In the genomic region with DNA sequence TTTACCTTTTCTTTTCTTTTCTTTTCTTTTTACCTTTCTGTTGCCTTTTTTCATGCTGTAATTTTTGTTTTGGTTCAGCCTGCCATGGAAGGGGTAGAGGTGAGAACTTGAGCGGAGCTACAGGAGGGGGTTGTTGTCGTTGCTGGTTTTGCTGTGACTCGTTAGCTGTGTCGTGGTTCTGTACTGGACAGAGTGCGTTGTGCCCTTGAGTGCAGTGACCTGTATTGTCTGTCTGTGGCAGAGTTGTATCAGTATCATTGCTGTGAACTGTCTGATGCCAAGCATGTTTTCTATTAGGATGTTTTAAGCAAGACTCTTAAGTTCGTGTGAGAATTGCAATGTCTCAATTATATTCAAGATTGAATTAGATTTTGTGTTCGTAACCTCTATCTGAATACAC, we compare ENCODE assay signal across 19 cellular contexts.
A peak's percentile ranks its signal among the peaks of the same experiment; 100 is the strongest.
DNase-seq lines count a peak whose midpoint lies in the region; ATAC-seq and TF ChIP-seq lines count a peak whose summit lies in the region.
"Had no signal": no experiment of that assay in that cellular context is flagged by ENCODE, and none has a peak within 500 bp of the region (broad histone marks: within the 10 kb centered on the region; RNA-seq: fewer than 3 reads in every experiment).

No MANE protein-coding gene starts in this region.

- TF ChIP-seq CTCF in GM23338 (conservative IDR thresholded peaks at IDR 0.05; ENCODE audit: low read depth in 2 of 2): no peak
- no peak for TF ChIP-seq CTCF in glutamatergic neuron (IDR thresholded peaks at IDR 0.05; ENCODE audit: partially characterized antibody, unreplicated experiment)
- TF ChIP-seq CTCF in neural crest cell (conservative IDR thresholded peaks at IDR 0.05): no peak
- TF ChIP-seq CTCF in SK-N-SH (IDR thresholded peaks at IDR 0.05): no peak
- TF ChIP-seq CTCF in upper lobe of right lung (IDR thresholded peaks at IDR 0.05): no peak

- no peak overlapping the region for H3K9ac ChIP-seq in SK-N-SH

- no peaks in the 10 kb centered on the region for H3K9me3 ChIP-seq in SK-N-SH
- H3K9me3 ChIP-seq in upper lobe of right lung: no peaks in the 10 kb centered on the region
- H3K9me3 ChIP-seq: Peyer's patch had no signal

- H3K36me3 Mint-ChIP-seq in GM23338 (ENCODE audit: low read depth) (peaks cover 46% of the 10 kb centered on the region), glutamatergic neuron (ENCODE audit: unreplicated experiment) (no peaks in the 10 kb centered on the region), neural crest cell (ENCODE audit: low read depth) (peaks cover 10% of the 10 kb centered on the region)

- H3K4me1 Mint-ChIP-seq in GM23338 (no peaks in the 10 kb centered on the region), glutamatergic neuron (ENCODE audit: low read depth, unreplicated experiment) (no peaks in the 10 kb centered on the region), neural crest cell (no peaks in the 10 kb centered on the region)
- H3K4me1 Mint-ChIP-seq: B cell had no signal

- CTCF ChIA-PET in SK-N-SH (lab: Yijun Ruan, JAX): interaction anchor here (1.0 to 1.6 kb wide), 3 partner anchors 11 to 525 kb away, joined by 3 to 5 read pairs (median 3); partner anchors contain the start of gene TRRAP

- H3K9me3 Mint-ChIP-seq in GM23338 (no peaks in the 10 kb centered on the region), glutamatergic neuron (ENCODE audit: unreplicated experiment) (peaks cover 2% of the 10 kb centered on the region), neural crest cell (no peaks in the 10 kb centered on the region)

- POLR2A ChIA-PET in SK-N-SH (lab: Yijun Ruan, JAX): no interaction called here

- H3F3A ChIP-seq in GM23338 (replicated peaks; ENCODE audit: low read depth): no peaks in the 10 kb centered on the region
- no peaks in the 10 kb centered on the region for H3F3A ChIP-seq in SK-N-SH (replicated peaks; ENCODE audit: insufficient read depth)

- ATAC-seq in Right ventricle myocardium superior (ENCODE audit: poor library complexity): peak; percentile 70
- no peak for ATAC-seq in GM23338
- no peak for ATAC-seq in upper lobe of right lung

- H3K4me2 ChIP-seq in GM23338 (no peak overlapping the region), SK-N-SH (no peak overlapping the region)

- H3K36me3 ChIP-seq in GM23338 (ENCODE audit: insufficient read depth): peaks cover 44% of the 10 kb centered on the region
- H3K36me3 ChIP-seq in SK-N-SH (replicated peaks in 1 of 2; ENCODE audit: control insufficient read depth in 1 of 2, insufficient read depth in 2 of 2, low read length in 1 of 2): peaks cover 82 to 85% of the 10 kb centered on the region in 2 experiments
- H3K36me3 ChIP-seq in upper lobe of right lung: peaks cover 91% of the 10 kb centered on the region

- H3K27me3 ChIP-seq in GM23338 (ENCODE audit: insufficient read depth): no peaks in the 10 kb centered on the region
- no peaks in the 10 kb centered on the region for H3K27me3 ChIP-seq in SK-N-SH (ENCODE audit: insufficient read depth)
- no peaks in the 10 kb centered on the region for H3K27me3 ChIP-seq in upper lobe of right lung
- H3K27me3 ChIP-seq: Peyer's patch had no signal

- H3K27me3 Mint-ChIP-seq in GM23338 (ENCODE audit: insufficient read depth, low read depth, poor library complexity) (peaks cover 2% of the 10 kb centered on the region), glutamatergic neuron (ENCODE audit: unreplicated experiment) (no peaks in the 10 kb centered on the region), neural crest cell (ENCODE audit: low read depth) (no peaks in the 10 kb centered on the region)
- H3K27me3 Mint-ChIP-seq: B cell had no signal

- H3K4me3 ChIP-seq in GM23338: no peak overlapping the region
- H3K4me3 ChIP-seq in SK-N-SH (ENCODE audit: low read depth in 2 of 2, low read length in 1 of 2): no peak overlapping the region
- H3K4me3 ChIP-seq in upper lobe of right lung: no peak overlapping the region
- H3K4me3 ChIP-seq: Peyer's patch had no signal

- DNase-seq in Right ventricle myocardium superior (no peak), cardiac septum (ENCODE audit: low spot score) (no peak), GM23338 (ENCODE audit: low spot score) (no peak), glutamatergic neuron (no peak), neural crest cell (ENCODE audit: low read depth, low spot score) (no peak), SK-N-SH (no peak), upper lobe of right lung (no peak), OCI-M2 (lab: John Stamatoyannopoulos, UW; ENCODE audit: unreplicated experiment) (no peak)
- DNase-seq: COR-L47, DMS79 treated with DMSO at 0.1 percent for 48 hours, Karpas-422, MV-4-11, NCI-H1105 treated with DMSO at 0.1 percent for 48 hours, NCI-H2081, NCI-H2171 treated with DMSO at 0.1 percent for 48 hours, NCI-H524 treated with DMSO at 0.1 percent for 48 hours, NCI-H82, Peyer's patch had no signal

- TF ChIP-seq RAD21 in SK-N-SH (IDR thresholded peaks at IDR 0.05; ENCODE audit: low read length): no peak

- H4K20me1 ChIP-seq in GM23338 (replicated peaks; ENCODE audit: insufficient read depth) (peaks cover 9% of the 10 kb centered on the region), SK-N-SH (ENCODE audit: insufficient read depth) (peaks cover 13% of the 10 kb centered on the region)

- TF ChIP-seq EP300 in SK-N-SH (IDR thresholded peaks at IDR 0.05; ENCODE audit: borderline replicate concordance in 1 of 2, low read depth in 1 of 2, low read length in 1 of 2): no peak

- peaks cover 5% of the 10 kb centered on the region for H3K79me2 ChIP-seq in GM23338 (replicated peaks; ENCODE audit: insufficient read depth)
- peaks cover 23% of the 10 kb centered on the region; the same call in 1 of the 2 replicates for H3K79me2 ChIP-seq in SK-N-SH (ENCODE audit: insufficient read depth)

- intact Hi-C loops in Right ventricle myocardium superior (cut with DNase I): no loop called here
- intact Hi-C loops in cardiac septum (cut with DNase I): no loop called here
- intact Hi-C loops in upper lobe of right lung (cut with DNase I): no loop called here

- WGBS in SK-N-SH (ENCODE audit: low lambda C conversion rate): 80% methylated on average over 7 of the region's 7 CpGs

- 0 out of 2 replicates have a peak overlapping the region, but pooled peaks have one; percentile 45 for H3K27ac ChIP-seq in GM23338 (ENCODE audit: low read depth)
- no peak overlapping the region for H3K27ac ChIP-seq in SK-N-SH (ENCODE audit: low read depth in 2 of 2, low read length in 1 of 2)
- H3K27ac ChIP-seq in upper lobe of right lung: no peak overlapping the region
- H3K27ac ChIP-seq: Peyer's patch had no signal

- H3K4me3 Mint-ChIP-seq in GM23338 (no peak overlapping the region), glutamatergic neuron (ENCODE audit: unreplicated experiment) (no peak overlapping the region), neural crest cell (no peak overlapping the region)
- H3K4me3 Mint-ChIP-seq: B cell had no signal

- H2AFZ ChIP-seq in GM23338 (no peak overlapping the region), SK-N-SH (ENCODE audit: low read depth) (no peak overlapping the region)

- H3K9me2 ChIP-seq in GM23338 (ENCODE audit: insufficient read depth) (no peaks in the 10 kb centered on the region), SK-N-SH (no peaks in the 10 kb centered on the region)

- no peak overlapping the region for H3K27ac Mint-ChIP-seq in GM23338
- H3K27ac Mint-ChIP-seq in glutamatergic neuron (ENCODE audit: unreplicated experiment): peak overlapping the region; percentile 45
- peak overlapping the region; percentile 40 for H3K27ac Mint-ChIP-seq in neural crest cell (ENCODE audit: unreplicated experiment)
- H3K27ac Mint-ChIP-seq: B cell had no signal

- H3K4me1 ChIP-seq in GM23338 (ENCODE audit: insufficient read depth): no peaks in the 10 kb centered on the region
- H3K4me1 ChIP-seq in SK-N-SH (ENCODE audit: control insufficient read depth in 1 of 2, insufficient read depth in 2 of 2, low read depth in 1 of 2, low read length in 1 of 2): no peaks in the 10 kb centered on the region
- no peaks in the 10 kb centered on the region for H3K4me1 ChIP-seq in upper lobe of right lung
- H3K4me1 ChIP-seq: Peyer's patch had no signal

TF ChIP-seq in GM23338, 12 proteins besides CTCF, POLR2A, EP300 and RAD21:
- TF ChIP-seq EZH2phosphoT487 (IDR thresholded peaks at IDR 0.05; ENCODE audit: unreplicated experiment): no peak
- TF ChIP-seq ZNF114 (CRISPR knock-in tag; IDR thresholded peaks at IDR 0.05): no peak
- TF ChIP-seq NANOG (IDR thresholded peaks at IDR 0.05; ENCODE audit: borderline replicate concordance): no peak

TF ChIP-seq in SK-N-SH, 30 proteins besides CTCF, POLR2A, EP300 and RAD21 (continues in another document):
- TF ChIP-seq NFIC (IDR thresholded peaks at IDR 0.05; ENCODE audit: borderline replicate concordance): no peak
- no peak for TF ChIP-seq FOSL2 (IDR thresholded peaks at IDR 0.05; ENCODE audit: borderline replicate concordance, low read depth)
- TF ChIP-seq, protein P1, sequence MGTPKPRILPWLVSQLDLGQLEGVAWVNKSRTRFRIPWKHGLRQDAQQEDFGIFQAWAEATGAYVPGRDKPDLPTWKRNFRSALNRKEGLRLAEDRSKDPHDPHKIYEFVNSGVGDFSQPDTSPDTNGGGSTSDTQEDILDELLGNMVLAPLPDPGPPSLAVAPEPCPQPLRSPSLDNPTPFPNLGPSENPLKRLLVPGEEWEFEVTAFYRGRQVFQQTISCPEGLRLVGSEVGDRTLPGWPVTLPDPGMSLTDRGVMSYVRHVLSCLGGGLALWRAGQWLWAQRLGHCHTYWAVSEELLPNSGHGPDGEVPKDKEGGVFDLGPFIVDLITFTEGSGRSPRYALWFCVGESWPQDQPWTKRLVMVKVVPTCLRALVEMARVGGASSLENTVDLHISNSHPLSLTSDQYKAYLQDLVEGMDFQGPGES (IDR thresholded peaks at IDR 0.05; ENCODE audit: low read depth, low read length): no peak
- TF ChIP-seq MXI1 (IDR thresholded peaks at IDR 0.05; ENCODE audit: low read depth, low read length): no peak
- TF ChIP-seq NRF1 (IDR thresholded peaks at IDR 0.05; ENCODE audit: low read depth, low read length): no peak
